2 cellular contexts compared by ENCODE assay signal in genomic region chr3:20427268-20427667, GRCh38.
DNase-seq lines count a peak whose midpoint lies in the region; ATAC-seq, FAIRE-seq and TF ChIP-seq lines count a peak whose summit lies in the region.
"Not testable (repeated sequence)": the region's sequence is repeated elsewhere in the genome, so short reads cannot be mapped to it uniquely, and the experiment has no call there.

No MANE protein-coding gene starts in this region.

- not testable (repeated sequence) for H3K9ac ChIP-seq in K562 (ENCODE audit: insufficient read depth in 1 of 2, low read depth in 2 of 2, low read length in 2 of 2)

- TF ChIP-seq RAD21 in K562 (CRISPR knock-in tag; conservative IDR thresholded peaks at IDR 0.05 in 1 of 2, IDR thresholded peaks at IDR 0.05 in 1 of 2), result not testable (repeated sequence)

- not testable (repeated sequence) for TF ChIP-seq CTCF in HEK293 (tag by site-specific recombination; IDR thresholded peaks at IDR 0.05); K562 (IDR thresholded peaks at IDR 0.05 in 2 of 3, conservative IDR thresholded peaks at IDR 0.05 in 1 of 3; ENCODE audit: insufficient read depth in 2 of 3, low read depth in 1 of 3, low read length in 3 of 3)

- H3K4me1 ChIP-seq in HEK293 (ENCODE audit: control insufficient read depth, insufficient read depth, low read length); K562 (replicated peaks in 1 of 2; ENCODE audit: control insufficient read depth in 2 of 2, insufficient read depth in 2 of 2, low read length in 2 of 2): not testable (repeated sequence)

- CTCF ChIA-PET in HEK293 (lab: Yijun Ruan, JAX), result interaction anchor here (0.6 kb wide), 1 partner anchor 444 kb away, joined by 4 read pairs; no protein-coding TSS in a partner anchor
- CTCF ChIA-PET in K562 (lab: Yijun Ruan, JAX; ENCODE audit: low intra/inter-chr PET ratio), result not testable (repeated sequence)

- not testable (repeated sequence) for H3K36me3 ChIP-seq in HEK293 (ENCODE audit: control insufficient read depth in 2 of 2, insufficient read depth in 1 of 2, low read length in 2 of 2); K562 (ENCODE audit: control insufficient read depth, insufficient read depth, low read length)

- not testable (repeated sequence) for TF ChIP-seq EP300 in K562 (IDR thresholded peaks at IDR 0.05; ENCODE audit: low read length)

- POLR2A ChIA-PET in HEK293 (lab: Yijun Ruan, JAX); K562 (lab: Yijun Ruan, JAX): not testable (repeated sequence)

- H3K9me1 ChIP-seq in K562 (ENCODE audit: control insufficient read depth, insufficient read depth, low read length), result not testable (repeated sequence)

- not testable (repeated sequence) for H3K4me2 ChIP-seq in K562 (ENCODE audit: insufficient read depth, low read length)

- DNase-seq in K562 (ENCODE audit: extremely low read depth in 1 of 4, low spot score in 3 of 4), result not testable (repeated sequence)

- not testable (repeated sequence) for H3K79me2 ChIP-seq in K562 (ENCODE audit: control insufficient read depth, insufficient read depth, low read length)

- in situ Hi-C loops in K562 (cut with MboI), result not testable (repeated sequence)

- TF ChIP-seq POLR2A in K562 (conservative IDR thresholded peaks at IDR 0.05), result not testable (repeated sequence)

- not testable (repeated sequence) for ATAC-seq in K562

- FAIRE-seq in K562 (lab: Jason Lieb, UNC), result not testable (repeated sequence)

- WGBS in K562 (ENCODE audit: insufficient coverage, low coverage, missing lambda C conversion rate), result 0% methylated on average over 2 of the region's 2 CpGs

- not testable (repeated sequence) for H3K27ac ChIP-seq in HEK293 (ENCODE audit: extremely low read depth, low read depth, low read length); K562 (ENCODE audit: extremely low read depth, low read depth, low read length)

- not testable (repeated sequence) for H4K20me1 ChIP-seq in K562 (replicated peaks; ENCODE audit: control insufficient read depth, insufficient read depth, low read length)

- H2AFZ ChIP-seq in K562 (ENCODE audit: low read depth, low read length), result not testable (repeated sequence)

- intact Hi-C loops in K562 (cut with micrococcal nuclease), result not testable (repeated sequence)

- H3K9me3 ChIP-seq in HEK293 (ENCODE audit: control insufficient read depth, insufficient read depth, low read depth, low read length); K562 (replicated peaks; ENCODE audit: control insufficient read depth, insufficient read depth, low read depth, low read length): not testable (repeated sequence)

- BruUV-seq in K562 (replicated peaks; lab: Mats Ljungman, UMichigan), result not testable (repeated sequence)

- not testable (repeated sequence) for H3K27me3 ChIP-seq in K562 (ENCODE audit: control insufficient read depth in 2 of 2, insufficient read depth in 2 of 2, low read length in 2 of 2)

- not testable (repeated sequence) for H3K4me3 ChIP-seq in HEK293 (ENCODE audit: low read depth, low read length); K562

TF ChIP-seq in HEK293, 187 proteins besides CTCF, POLR2A, EP300 and RAD21:
- peak; percentile 71 for TF ChIP-seq ZNF146 (tag by site-specific recombination; IDR thresholded peaks at IDR 0.05)

TF ChIP-seq in K562, 482 proteins besides CTCF, POLR2A, EP300 and RAD21:
- peak; percentile 65 for TF ChIP-seq ZNF146 (CRISPR knock-in tag; IDR thresholded peaks at IDR 0.05; ENCODE audit: unreplicated experiment)
